Comparison of ENCODE assay signal across 1 cellular context in genomic region chr4:175309041-175309440, GRCh38.
TF ChIP-seq lines count a peak whose summit lies in the region.

No MANE protein-coding gene starts in this region.

TF ChIP-seq in HCT116, 20 proteins besides CTCF, POLR2A, EP300 and RAD21 (continued from another document):
- TF ChIP-seq ZBTB33 (IDR thresholded peaks at IDR 0.05; ENCODE audit: extremely low read depth, insufficient replicate concordance, low read length), result no peak
